In genomic region chr2:149075868-149076267, GRCh38 we compare ENCODE assay signal across 22 cellular contexts. TPM values are rescaled to one million over a fixed set of nuclear protein-coding genes. Genes with fewer than 3 reads are reported as not detected.
DNase-seq lines count a peak whose midpoint lies in the region; ATAC-seq, FAIRE-seq and TF ChIP-seq lines count a peak whose summit lies in the region.
"Had no signal": no experiment of that assay in that cellular context is flagged by ENCODE, and none has a peak within 500 bp of the region (broad histone marks: within the 10 kb centered on the region; RNA-seq: fewer than 3 reads in every experiment).

No MANE protein-coding gene starts in this region.

- no peak overlapping the region for H3K23ac ChIP-seq in H1 (ENCODE audit: insufficient read length)

- no peaks in the 10 kb centered on the region for H3K79me2 ChIP-seq in mammary epithelial cell (ENCODE audit: insufficient read depth, low read length)
- no peaks in the 10 kb centered on the region for H3K79me2 ChIP-seq in H1 (ENCODE audit: control insufficient read depth in 1 of 2, insufficient read depth in 2 of 2, low read length in 2 of 2)
- H3K79me2 ChIP-seq: parathyroid adenoma had no signal

- no peak overlapping the region for H3K18ac ChIP-seq in H1 (ENCODE audit: extremely low read depth, low read length)

- H2BK5ac ChIP-seq in H1 (ENCODE audit: low read depth, low read length) = no peak overlapping the region

- ATAC-seq in GM18868 (IDR thresholded peaks at IDR 0.05; ENCODE audit: unreplicated experiment) (no peak), gastrocnemius medialis (no peak), GM21529 (IDR thresholded peaks at IDR 0.05; ENCODE audit: unreplicated experiment) (no peak)
- ATAC-seq: activated T-helper 17 cell treated with anti-CD3 and anti-CD28 coated beads, Interleukin-2, amount 50 U/mL, for 72 hours; stimulated activated naive B cell treated with anti-CD40 and anti-IgM and Interleukin-4, amounts not matched to agents 10 μg/mL and 1 μg/mL and 100 μg/mL, for 72 hours had no signal

- intact Hi-C loops in mammary epithelial cell (cut with micrococcal nuclease) = no loop called here
- intact Hi-C loops in breast epithelium (cut with DNase I; ENCODE audit: low total_unique reads) = no loop called here
- intact Hi-C loops in gastrocnemius medialis (cut with DNase I; ENCODE audit: low total_unique reads) = no loop called here

- H2BK20ac ChIP-seq in H1 (ENCODE audit: low read length) = no peak overlapping the region

- no peak overlapping the region for H3K56ac ChIP-seq in H1 (replicated peaks; ENCODE audit: insufficient read length, low read depth, low read length)

- H3K79me1 ChIP-seq in H1 (ENCODE audit: low read depth, low read length) = no peaks in the 10 kb centered on the region

- H2BK12ac ChIP-seq in H1 (ENCODE audit: low read depth, low read length) = peak overlapping the region; percentile 69; the same call in 1 of the 2 replicates

- POLR2A ChIA-PET in H1 (lab: Charles Lee; ENCODE audit: partially characterized antibody) = no interaction called here

- H4K8ac ChIP-seq in H1 (ENCODE audit: extremely low read depth, insufficient read depth, low read length) = no peak overlapping the region

- FAIRE-seq in H1 (lab: Jason Lieb, UNC) = no peak

- H3K27me3 Mint-ChIP-seq in mesothelial cell of epicardium (ENCODE audit: low read depth) = no peaks in the 10 kb centered on the region

- H3K9me3 Mint-ChIP-seq in mesothelial cell of epicardium = no peaks in the 10 kb centered on the region
- H3K9me3 Mint-ChIP-seq: activated T-helper 17 cell treated with anti-CD3 and anti-CD28 coated beads, Interleukin-2, amount 50 U/mL, for 72 hours; CD14-positive monocyte; stimulated activated naive B cell treated with anti-CD40 and anti-IgM and Interleukin-4, amounts not matched to agents 10 μg/mL and 1 μg/mL and 100 μg/mL, for 72 hours had no signal

- TF ChIP-seq POLR2A in breast epithelium (IDR thresholded peaks at IDR 0.05) (no peak), H1 (IDR thresholded peaks at IDR 0.05; ENCODE audit: control extremely low read depth in 1 of 2, low read depth in 2 of 2, low read length in 2 of 2) (no peak), gastrocnemius medialis (IDR thresholded peaks at IDR 0.05) (no peak)

- H3K27me3 ChIP-seq in mammary epithelial cell (ENCODE audit: insufficient read depth, low read length) (no peaks in the 10 kb centered on the region), breast epithelium (no peaks in the 10 kb centered on the region), H1 (replicated peaks in 1 of 4; ENCODE audit: control insufficient read depth in 3 of 4, extremely low read depth in 1 of 4, insufficient read depth in 3 of 4, low read length in 3 of 4) (no peaks in the 10 kb centered on the region; a peak in 1 of 7 replicates), gastrocnemius medialis (no peaks in the 10 kb centered on the region)
- H3K27me3 ChIP-seq: transverse colon had no signal

- H3K9ac ChIP-seq in mammary epithelial cell (ENCODE audit: insufficient read depth, low read length) (no peak overlapping the region), H1 (replicated peaks in 1 of 4; ENCODE audit: extremely low read depth in 1 of 4, low read depth in 3 of 4, low read length in 3 of 4) (no peak overlapping the region)
- H3K9ac ChIP-seq: parathyroid adenoma had no signal

- H3K27ac Mint-ChIP-seq in mesothelial cell of epicardium = peak overlapping the region; percentile 95
- H3K27ac Mint-ChIP-seq: activated T-helper 17 cell treated with anti-CD3 and anti-CD28 coated beads, Interleukin-2, amount 50 U/mL, for 72 hours; stimulated activated naive B cell treated with anti-CD40 and anti-IgM and Interleukin-4, amounts not matched to agents 10 μg/mL and 1 μg/mL and 100 μg/mL, for 72 hours had no signal

- DNase-seq in mammary epithelial cell (no peak), breast epithelium (ENCODE audit: low spot score in 2 of 2) (no peak), H1 (ENCODE audit: low read depth in 1 of 2, low spot score in 2 of 2) (no peak), mesothelial cell of epicardium (ENCODE audit: low spot score in 2 of 2, unreplicated experiment in 2 of 2) (no peak), gastrocnemius medialis (no peak)
- no peak for DNase-seq in activated CD4-positive, alpha-beta T cell treated with anti-CD3 and anti-CD28 coated beads for 48 hours
- DNase-seq: activated CD8-positive, alpha-beta memory T cell treated with anti-CD3 and anti-CD28 coated beads for 24 hours; DMS79; NCI-H1417; RPMI8226; stimulated activated CD4-positive, alpha-beta T cell treated with anti-CD3 and anti-CD28 coated beads, Interleukin-12 subunit alpha, Interleukin-12 subunit beta, amount 100 ng/mL, for 4 hours; stimulated activated naive B cell treated with anti-CD40 and anti-IgM and Interleukin-4, amounts not matched to agents 10 μg/mL and 1 μg/mL and 100 μg/mL, for 72 hours; transverse colon had no signal

- H4K20me1 ChIP-seq in mammary epithelial cell (ENCODE audit: insufficient read depth, low read length) = no peaks in the 10 kb centered on the region
- no peaks in the 10 kb centered on the region for H4K20me1 ChIP-seq in H1 (replicated peaks in 1 of 2; ENCODE audit: control insufficient read depth in 1 of 2, insufficient read depth in 2 of 2, low read length in 2 of 2)

- H2AFZ ChIP-seq in mammary epithelial cell (ENCODE audit: low read depth, low read length) (peak overlapping the region; percentile 65), H1 (ENCODE audit: low read length) (no peak overlapping the region)
- H2AFZ ChIP-seq: parathyroid adenoma had no signal

- H3K4me2 ChIP-seq in mammary epithelial cell (ENCODE audit: insufficient read depth, low read depth, low read length) (peak overlapping the region; percentile 40), H1 (ENCODE audit: insufficient read depth in 1 of 2, low read depth in 2 of 2, low read length in 2 of 2) (no peak overlapping the region; a peak in 1 of 4 replicates)

- peaks cover 86% of the 10 kb centered on the region for H3K4me1 Mint-ChIP-seq in mesothelial cell of epicardium
- H3K4me1 Mint-ChIP-seq: stimulated activated naive B cell treated with anti-CD40 and anti-IgM and Interleukin-4, amounts not matched to agents 10 μg/mL and 1 μg/mL and 100 μg/mL, for 72 hours had no signal

- no peak overlapping the region for H3K14ac ChIP-seq in H1 (ENCODE audit: insufficient read length)

- CTCF ChIA-PET in mammary epithelial cell (lab: Charles Lee; ENCODE audit: low non-redundant PET) (no interaction called here), H1 (lab: Charles Lee; ENCODE audit: partially characterized antibody) (interaction anchor here (0.9 to 2.8 kb wide), 4 partner anchors 11 to 238 kb away, joined by 3 to 8 read pairs (median 3); no protein-coding TSS in a partner anchor)

- no peak overlapping the region for H3K4ac ChIP-seq in H1 (replicated peaks; ENCODE audit: insufficient read length, low read depth, low read length)

- no peaks in the 10 kb centered on the region for H3K36me3 Mint-ChIP-seq in mesothelial cell of epicardium
- H3K36me3 Mint-ChIP-seq: stimulated activated naive B cell treated with anti-CD40 and anti-IgM and Interleukin-4, amounts not matched to agents 10 μg/mL and 1 μg/mL and 100 μg/mL, for 72 hours had no signal

- BruUV-seq in mammary epithelial cell (replicated peaks; lab: Mats Ljungman, UMichigan) = no TSS peak

- no peaks in the 10 kb centered on the region for H3K36me3 ChIP-seq in mammary epithelial cell (ENCODE audit: insufficient read depth, low read length)
- no peaks in the 10 kb centered on the region for H3K36me3 ChIP-seq in breast epithelium
- H3K36me3 ChIP-seq in H1 (ENCODE audit: control insufficient read depth in 2 of 4, insufficient read depth in 4 of 4, low read length in 3 of 4) = no peaks in the 10 kb centered on the region
- no peaks in the 10 kb centered on the region for H3K36me3 ChIP-seq in gastrocnemius medialis
- H3K36me3 ChIP-seq: transverse colon had no signal

- H3K4me1 ChIP-seq in mammary epithelial cell (ENCODE audit: insufficient read depth, low read length) (no peaks in the 10 kb centered on the region), breast epithelium (no peaks in the 10 kb centered on the region), H1 (replicated peaks in 1 of 4; ENCODE audit: control insufficient read depth in 3 of 4, insufficient read depth in 4 of 4, low read length in 3 of 4) (peaks cover 5 to 19% (median 13%) of the 10 kb centered on the region in 4 experiments; a peak in 6 of 7 replicates), gastrocnemius medialis (peaks cover 0 to 5% of the 10 kb centered on the region in 2 donors)

- H3K27ac ChIP-seq in mammary epithelial cell (ENCODE audit: insufficient read depth, low read depth, low read length) (no peak overlapping the region), breast epithelium (no peak overlapping the region), H1 (ENCODE audit: low read depth, low read length) (no peak overlapping the region), gastrocnemius medialis (no peak overlapping the region)
- H3K27ac ChIP-seq: 22Rv1, coronary artery, epithelial cell of prostate, parathyroid adenoma, transverse colon had no signal

- TF ChIP-seq CTCF in mammary epithelial cell (conservative IDR thresholded peaks at IDR 0.05 in 1 of 2, IDR thresholded peaks at IDR 0.05 in 1 of 2; ENCODE audit: extremely low read depth in 1 of 2, insufficient read depth in 1 of 2, low read depth in 1 of 2, low read length in 2 of 2) (no peak), breast epithelium (IDR thresholded peaks at IDR 0.05) (no peak), H1 (IDR thresholded peaks at IDR 0.05; ENCODE audit: control extremely low read depth in 1 of 3, insufficient read depth in 1 of 3, low read depth in 1 of 3, low read length in 3 of 3) (no peak), mesothelial cell of epicardium (IDR thresholded peaks at IDR 0.05; ENCODE audit: unreplicated experiment) (no peak), gastrocnemius medialis (IDR thresholded peaks at IDR 0.05 in 4 of 5, conservative IDR thresholded peaks at IDR 0.05 in 1 of 5) (no peak)

- dilution Hi-C loops in mammary epithelial cell (cut with HindIII; ENCODE audit: low sequenced_read_pairs) = no loop called here

- H2BK15ac ChIP-seq in H1 (ENCODE audit: low read length) = no peak overlapping the region

- no peak for TF ChIP-seq RAD21 in H1 (IDR thresholded peaks at IDR 0.05 in 1 of 2, conservative IDR thresholded peaks at IDR 0.05 in 1 of 2; ENCODE audit: low read depth in 2 of 2, low read length in 2 of 2)

- no peak overlapping the region for H4K91ac ChIP-seq in H1 (replicated peaks; ENCODE audit: insufficient read length, low read length)

- TF ChIP-seq EP300 in H1 (IDR thresholded peaks at IDR 0.05; ENCODE audit: borderline replicate concordance in 1 of 2, low read depth in 2 of 2, low read length in 2 of 2) = no peak

- no peak overlapping the region for H2BK120ac ChIP-seq in H1 (replicated peaks; ENCODE audit: low read depth, low read length)

- H3K23me2 ChIP-seq in H1 (ENCODE audit: low read depth, low read length) = no peaks in the 10 kb centered on the region

- H3K4me3 ChIP-seq in mammary epithelial cell (replicated peaks in 1 of 3; ENCODE audit: insufficient read depth in 1 of 3, low read depth in 2 of 3, low read length in 3 of 3) = peak overlapping the region in 2 of 3 experiments; percentile 5
- H3K4me3 ChIP-seq in breast epithelium = peak overlapping the region in 1 of 3 donors; percentile 32
- no peak overlapping the region for H3K4me3 ChIP-seq in H1 (ENCODE audit: extremely low read depth in 1 of 4, insufficient read depth in 2 of 4, low read depth in 3 of 4, low read length in 4 of 4)
- H3K4me3 ChIP-seq in gastrocnemius medialis = peak overlapping the region in 1 of 4 donors; percentile 37
- H3K4me3 ChIP-seq: coronary artery, transverse colon had no signal

- peak overlapping the region; percentile 38 for H3K4me3 Mint-ChIP-seq in mesothelial cell of epicardium
- H3K4me3 Mint-ChIP-seq: activated T-helper 17 cell treated with anti-CD3 and anti-CD28 coated beads, Interleukin-2, amount 50 U/mL, for 72 hours; stimulated activated naive B cell treated with anti-CD40 and anti-IgM and Interleukin-4, amounts not matched to agents 10 μg/mL and 1 μg/mL and 100 μg/mL, for 72 hours had no signal

- no peak overlapping the region for H4K5ac ChIP-seq in H1 (ENCODE audit: insufficient read length, low read depth, low read length)

- H3K9me3 ChIP-seq in mammary epithelial cell (replicated peaks; ENCODE audit: insufficient read depth, low read length) = no peaks in the 10 kb centered on the region
- no peaks in the 10 kb centered on the region for H3K9me3 ChIP-seq in breast epithelium
- H3K9me3 ChIP-seq in H1 (ENCODE audit: insufficient read depth in 2 of 2, low read depth in 1 of 2, low read length in 1 of 2) = no peaks in the 10 kb centered on the region
- no peaks in the 10 kb centered on the region for H3K9me3 ChIP-seq in gastrocnemius medialis
- H3K9me3 ChIP-seq: transverse colon had no signal

- 47% methylated on average over 10 of the region's 10 CpGs for WGBS in mammary epithelial cell (ENCODE audit: low coverage, missing lambda C conversion rate)
- 67% methylated on average over 10 of the region's 10 CpGs; no CpG with 5 or more reads in 1 of the 2 experiments for WGBS in H1 (ENCODE audit: extremely low coverage in 1 of 2, insufficient coverage in 1 of 2, insufficient read length in 1 of 2, insufficient replicate concordance in 2 of 2, low coverage in 1 of 2, low lambda C conversion rate in 2 of 2, missing lambda C conversion rate in 1 of 2), 2 experiments

- in situ Hi-C loops in mammary epithelial cell (cut with MboI; ENCODE audit: low sequenced_read_pairs in 2 of 2) (no loop called here), gastrocnemius medialis (cut with MboI; ENCODE audit: low sequenced_read_pairs in 4 of 4) (no loop called here)

- H2AK5ac ChIP-seq in H1 (ENCODE audit: low read depth, low read length) = no peak overlapping the region

RNA-seq across cellular contexts. Expression of gene LYPD6B, which starts 37.4 kb away (rescaled TPM):
- 1 to 10 TPM in 1 of 2 donors, under 1 TPM in 1; 0.33 to 3.0 TPM for total RNA-seq in mammary epithelial cell
- 0.29 TPM for polyA plus RNA-seq in mammary epithelial cell
- not detected for polyA minus RNA-seq in mammary epithelial cell
- total RNA-seq in breast epithelium = 10 to 100 TPM in 2 of 3 donors, under 1 TPM in 1; 0.32 to 41.4 (median 21.0) TPM
- total RNA-seq in H1 (2021; fragmentation: NEBNext Ultra II Directional; extraction: Animal tissue kit (Norgen Biotek cat#: 25700)) = 2.2 and 3.0 TPM in 2 replicates
- polyA plus RNA-seq in H1 (2011; rRNA removed) = 2.5 and 3.5 TPM in 2 replicates
- polyA plus RNA-seq in H1 (2011; cell fraction: cytosol; rRNA removed) = 3.1 TPM
- 4.6 TPM for polyA plus RNA-seq in H1 (2011; cell fraction: nucleus; rRNA removed)
- 2.3 to 3.7 TPM (median 3.5 TPM) in 4 replicates for polyA plus RNA-seq in H1 (2012, experiment 1 of 2)
- 1.2 TPM for polyA plus RNA-seq in H1 (2012, experiment 2 of 2)
- 1.2 TPM for polyA plus RNA-seq in H1 (2013, experiment 1 of 2)
- 1.4 TPM for polyA plus RNA-seq in H1 (2013, experiment 2 of 2)
- 1.4 and 2.0 TPM in 2 replicates for polyA minus RNA-seq in H1 (2011; rRNA and poly(A)+ RNA removed)
- not detected for polyA minus RNA-seq in H1 (2011; cell fraction: cytosol; rRNA and poly(A)+ RNA removed)
- 1.00 TPM for polyA minus RNA-seq in H1 (2011; cell fraction: nucleus; rRNA and poly(A)+ RNA removed)
- 27.2 to 30.6 TPM (median 28.8 TPM) in 3 replicates for total RNA-seq in mesothelial cell of epicardium
- not detected for total RNA-seq in gastrocnemius medialis
- total RNA-seq: activated T-helper 17 cell treated with anti-CD3 and anti-CD28 coated beads, Interleukin-2, amount 50 U/mL, for 72 hours; mononuclear cell had no signal
- polyA plus RNA-seq: CD14-positive monocyte had no signal

Comparison
In these comparisons a context has a peak if more than half of its experiments do, and no peak if none do; other contexts are left out.
1. H3K4me3 ChIP-seq: peak in mammary epithelial cell (2 of 3); none in H1 (0 of 4).